16 cellular contexts compared by ENCODE assay signal in the genomic region with DNA sequence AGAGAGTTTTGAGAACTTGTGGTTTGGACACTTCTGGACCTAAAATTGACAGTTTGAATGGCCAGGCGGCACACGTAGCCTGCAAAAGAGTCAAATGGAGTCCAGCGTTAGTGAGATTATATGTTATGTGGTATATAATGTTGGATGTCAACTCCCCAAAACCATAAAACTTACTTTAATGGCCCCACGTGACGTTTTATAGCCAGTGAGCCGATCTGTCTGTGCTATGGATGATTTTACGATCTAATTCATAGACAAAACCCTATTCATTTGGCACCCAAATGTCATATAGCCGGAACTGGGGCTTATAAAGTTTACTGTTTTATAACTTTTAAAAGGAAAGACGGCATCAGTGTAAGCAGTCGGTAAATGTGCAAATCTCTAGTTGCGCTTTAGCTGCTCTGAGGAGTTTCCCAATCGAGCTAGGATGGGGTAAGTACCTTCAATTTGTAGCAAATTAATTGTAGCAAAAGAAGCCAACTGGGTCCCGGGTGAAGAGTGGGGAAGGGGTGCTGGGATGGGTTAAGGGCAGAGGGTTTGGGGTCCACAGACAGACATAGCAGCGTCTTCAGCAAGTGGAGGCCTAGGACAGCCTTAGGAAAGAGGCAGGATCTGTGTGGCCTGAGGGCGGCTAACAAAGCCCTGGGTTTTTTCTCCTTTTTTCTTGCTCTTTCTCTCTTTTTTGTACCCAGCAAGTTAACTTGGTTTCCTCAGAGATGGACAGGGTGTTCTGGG. TPM values are rescaled to one million over a fixed set of nuclear protein-coding genes. Genes with fewer than 3 reads are reported as not detected.
DNase-seq lines count a peak whose midpoint lies in the region; ATAC-seq and TF ChIP-seq lines count a peak whose summit lies in the region.
"Had no signal": no experiment of that assay in that cellular context is flagged by ENCODE, and none has a peak within 500 bp of the region (broad histone marks: within the 10 kb centered on the region; RNA-seq: fewer than 3 reads in every experiment).

No MANE protein-coding gene starts in this region.

- CTCF ChIA-PET in HEK293T (lab: Yijun Ruan, JAX) (interaction anchor here (0.5 to 2.4 kb wide), 4 partner anchors 39 to 458 kb away, joined by 3 to 13 read pairs (median 4); no protein-coding TSS in a partner anchor), MCF 10A (lab: Yijun Ruan, JAX) (interaction anchor here (0.6 to 6.7 kb wide), 15 partner anchors 9 to 477 kb away, joined by 3 to 190 read pairs (median 4); no protein-coding TSS in a partner anchor)

- peaks cover 3% of the 10 kb centered on the region for H3K36me3 ChIP-seq in kidney epithelial cell (ENCODE audit: control insufficient read depth, insufficient read depth, low read length)
- peaks cover 0 to 30% of the 10 kb centered on the region in 2 donors for H3K36me3 ChIP-seq in psoas muscle (ENCODE audit: insufficient read depth in 1 of 2, low read depth in 1 of 2)

- H3K4me3 Mint-ChIP-seq in MCF 10A (ENCODE audit: unreplicated experiment) (peak overlapping the region; percentile 100), CD14-positive monocyte (no peak overlapping the region)
- H3K4me3 Mint-ChIP-seq in activated T-cell treated with anti-CD3 and anti-CD28 coated beads, Interleukin-2, amount 50 U/mL, for 24 hours, result no peak overlapping the region
- H3K4me3 Mint-ChIP-seq: HFFc6 had no signal

- H3K36me3 Mint-ChIP-seq in MCF 10A (ENCODE audit: insufficient read depth, unreplicated experiment) (peaks cover 29% of the 10 kb centered on the region), CD14-positive monocyte (peaks cover 0 to 2% of the 10 kb centered on the region in 2 donors)
- H3K36me3 Mint-ChIP-seq in activated T-cell treated with anti-CD3 and anti-CD28 coated beads, Interleukin-2, amount 50 U/mL, for 24 hours (ENCODE audit: low read depth), result no peaks in the 10 kb centered on the region

- POLR2A ChIA-PET in HEK293T (lab: Yijun Ruan, JAX) (interaction anchor here (0.7 to 3.5 kb wide), 17 partner anchors 8 to 283 kb away, joined by 3 to 15 read pairs (median 4); a partner anchor contains a TSS), MCF 10A (lab: Yijun Ruan, JAX) (interaction anchor here (0.6 to 7.2 kb wide), 26 partner anchors 9 to 942 kb away, joined by 3 to 459 read pairs (median 10); a partner anchor contains a TSS)

- H3K4me1 ChIP-seq in psoas muscle, result peaks cover 18% of the 10 kb centered on the region

- intact Hi-C loops in MCF 10A (cut with micrococcal nuclease) (loop anchor here (5.0 kb wide), 3 partner anchors 473 to 938 kb away; a partner anchor contains a TSS), psoas muscle (cut with DNase I) (loop anchor here in 1 of 2 donors (5.0 to 10.0 kb wide), 2 partner anchors 283 to 745 kb away; no protein-coding TSS in a partner anchor), CD14-positive monocyte (cut with micrococcal nuclease) (loop anchor here in 1 of 2 donors (5.0 kb wide), 1 partner anchor 278 kb away; a partner anchor contains a TSS)

- H3K4me1 Mint-ChIP-seq in MCF 10A (ENCODE audit: insufficient read depth, unreplicated experiment), result peaks cover 45% of the 10 kb centered on the region
- H3K4me1 Mint-ChIP-seq in CD14-positive monocyte, result peaks cover 24% of the 10 kb centered on the region
- peaks cover 9% of the 10 kb centered on the region for H3K4me1 Mint-ChIP-seq in activated T-cell treated with anti-CD3 and anti-CD28 coated beads, Interleukin-2, amount 50 U/mL, for 24 hours (ENCODE audit: low read depth)

- H3K27me3 ChIP-seq in kidney epithelial cell (ENCODE audit: control insufficient read depth, insufficient read depth, low read length) (peaks cover 2% of the 10 kb centered on the region), psoas muscle (ENCODE audit: insufficient read depth in 3 of 3, low read length in 2 of 3) (no peaks in the 10 kb centered on the region)
- H3K27me3 ChIP-seq: tibial artery had no signal

- no peak for TF ChIP-seq CTCF in MCF 10A (IDR thresholded peaks at IDR 0.05; ENCODE audit: unreplicated experiment)
- TF ChIP-seq CTCF in kidney epithelial cell (IDR thresholded peaks at IDR 0.05; ENCODE audit: insufficient read depth, low read length, poor library complexity, severe bottlenecking), result no peak
- TF ChIP-seq CTCF in psoas muscle (IDR thresholded peaks at IDR 0.05), result no peak
- TF ChIP-seq CTCF in CD14-positive monocyte (IDR thresholded peaks at IDR 0.05), result no peak

- H3K4me3 ChIP-seq in kidney epithelial cell (ENCODE audit: low read depth, low read length), result peak overlapping the region; percentile 72
- no peak overlapping the region for H3K4me3 ChIP-seq in psoas muscle
- H3K4me3 ChIP-seq: tibial artery had no signal

- BruUV-seq in MCF 10A (replicated peaks; lab: Mats Ljungman, UMichigan), result TSS peak; percentile 63

- no peaks in the 10 kb centered on the region for H3K27me3 Mint-ChIP-seq in MCF 10A (ENCODE audit: insufficient read depth, unreplicated experiment)
- H3K27me3 Mint-ChIP-seq in CD14-positive monocyte (ENCODE audit: low read depth in 3 of 3), result peaks cover 26 to 50% (median 33%) of the 10 kb centered on the region in 3 donors
- peaks cover 68% of the 10 kb centered on the region for H3K27me3 Mint-ChIP-seq in activated T-cell treated with anti-CD3 and anti-CD28 coated beads, Interleukin-2, amount 50 U/mL, for 24 hours

- DNase-seq in HEK293T (ENCODE audit: extremely low spot score), result no peak
- DNase-seq in MCF 10A (ENCODE audit: unreplicated experiment), result peak; percentile 56
- no peak for DNase-seq in kidney epithelial cell (ENCODE audit: low read depth)
- DNase-seq in psoas muscle, result no peak
- no peak for DNase-seq in CD14-positive monocyte (ENCODE audit: low spot score)
- no peak for DNase-seq in activated T-cell treated with anti-CD3 and anti-CD28 coated beads, Interleukin-2, amount 50 U/mL, for 24 hours
- DNase-seq in stimulated activated naive CD4-positive, alpha-beta T cell treated with Interleukin-2 at 50 U/mL for 16 hours (lab: John Stamatoyannopoulos, UW), result no peak
- DNase-seq: activated CD4-positive, alpha-beta T cell treated with anti-CD3 and anti-CD28 coated beads for 4 hours; Calu3; effector CD4-positive, alpha-beta T cell; HFFc6; PC-3; T-helper 1 cell; tibial artery had no signal

- no peak for ATAC-seq in psoas muscle
- no peak for ATAC-seq in GM19023 (IDR thresholded peaks at IDR 0.05; ENCODE audit: unreplicated experiment)
- ATAC-seq: PC-3 had no signal

- H3K27ac Mint-ChIP-seq in MCF 10A (ENCODE audit: low read depth, unreplicated experiment) (peak overlapping the region; percentile 99), CD14-positive monocyte (no peak overlapping the region)
- no peak overlapping the region for H3K27ac Mint-ChIP-seq in activated T-cell treated with anti-CD3 and anti-CD28 coated beads, Interleukin-2, amount 50 U/mL, for 24 hours
- H3K27ac Mint-ChIP-seq: HFFc6 had no signal

- H3K9me3 Mint-ChIP-seq in MCF 10A (ENCODE audit: unreplicated experiment) (no peaks in the 10 kb centered on the region), CD14-positive monocyte (peaks cover 6 to 29% (median 19%) of the 10 kb centered on the region in 7 donors)
- H3K9me3 Mint-ChIP-seq in activated T-cell treated with anti-CD3 and anti-CD28 coated beads, Interleukin-2, amount 50 U/mL, for 24 hours, result no peaks in the 10 kb centered on the region
- H3K9me3 Mint-ChIP-seq: HFFc6 had no signal

- H3K27ac ChIP-seq in psoas muscle, result peak overlapping the region; percentile 19

- no peaks in the 10 kb centered on the region for H3K9me3 ChIP-seq in psoas muscle
- H3K9me3 ChIP-seq: tibial artery had no signal

- WGBS in psoas muscle, 3 donors, result 86 to 88% (median 87%) methylated on average over 15 of the region's 15 CpGs

TF ChIP-seq in HEK293T, 16 proteins besides CTCF, POLR2A, EP300 and RAD21 (continues in another document):
- TF ChIP-seq FOXM1 (IDR thresholded peaks at IDR 0.05; ENCODE audit: borderline replicate concordance) (peak; percentile 38; the same call in 1 of the 2 replicates), LEF1 (IDR thresholded peaks at IDR 0.05; ENCODE audit: borderline replicate concordance) (no peak), ZNF384 (IDR thresholded peaks at IDR 0.05) (no peak), BHLHE40 (IDR thresholded peaks at IDR 0.05; ENCODE audit: borderline replicate concordance) (peak; percentile 48; the same call in 1 of the 2 replicates), TARDBP (IDR thresholded peaks at IDR 0.05) (no peak), FOXK2 (IDR thresholded peaks at IDR 0.05) (no peak), SUZ12 (IDR thresholded peaks at IDR 0.05) (no peak), L3MBTL2 (conservative IDR thresholded peaks at IDR 0.05) (peak; percentile 41), NFRKB (IDR thresholded peaks at IDR 0.05) (no peak)
- TF ChIP-seq, protein P1, sequence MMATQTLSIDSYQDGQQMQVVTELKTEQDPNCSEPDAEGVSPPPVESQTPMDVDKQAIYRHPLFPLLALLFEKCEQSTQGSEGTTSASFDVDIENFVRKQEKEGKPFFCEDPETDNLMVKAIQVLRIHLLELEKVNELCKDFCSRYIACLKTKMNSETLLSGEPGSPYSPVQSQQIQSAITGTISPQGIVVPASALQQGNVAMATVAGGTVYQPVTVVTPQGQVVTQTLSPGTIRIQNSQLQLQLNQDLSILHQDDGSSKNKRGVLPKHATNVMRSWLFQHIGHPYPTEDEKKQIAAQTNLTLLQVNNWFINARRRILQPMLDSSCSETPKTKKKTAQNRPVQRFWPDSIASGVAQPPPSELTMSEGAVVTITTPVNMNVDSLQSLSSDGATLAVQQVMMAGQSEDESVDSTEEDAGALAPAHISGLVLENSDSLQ (IDR thresholded peaks at IDR 0.05), result peak; percentile 94

RNA-seq across cellular contexts. Expression of a gene that starts 3.2 kb away (rescaled TPM):
- total RNA-seq in MCF 10A (2022) (7.4 and 8.8 TPM in 2 replicates), kidney epithelial cell (18.8 and 19.1 TPM in 2 replicates), psoas muscle (10 to 100 TPM in 1 of 4 donors, 1 to 10 TPM in 3; 4.7 to 18.8 (median 8.1) TPM)
- polyA plus RNA-seq in psoas muscle (1 to 10 TPM; 2.6 to 7.6 (median 4.6) TPM), CD14-positive monocyte (1 to 10 TPM in 1 of 2 donors, under 1 TPM in 1; 0.85 to 1.8 TPM)
- total RNA-seq: astrocyte had no signal

RNA-seq across cellular contexts. Expression of a gene that starts 7.3 kb away (rescaled TPM):
- total RNA-seq in MCF 10A (2022) (0.96 and 2.0 TPM in 2 replicates), kidney epithelial cell (4.8 and 10.5 TPM in 2 replicates), psoas muscle (1 to 10 TPM; 2.5 to 3.7 (median 3.1) TPM)
- polyA plus RNA-seq in psoas muscle (1 to 10 TPM in 2 of 3 donors, under 1 TPM in 1; 0.64 to 3.2 (median 1.5) TPM), CD14-positive monocyte (not detected)
- total RNA-seq: astrocyte had no signal

RNA-seq across cellular contexts. Expression of a gene that starts 9.7 kb away (rescaled TPM):
- total RNA-seq in MCF 10A (2022) (2.6 and 3.7 TPM in 2 replicates), kidney epithelial cell (4.5 and 7.4 TPM in 2 replicates), psoas muscle (10 to 100 TPM in 2 of 4 donors, 1 to 10 TPM in 2; 7.2 to 11.5 (median 9.1) TPM)
- polyA plus RNA-seq in psoas muscle (10 to 100 TPM in 2 of 3 donors, 1 to 10 TPM in 1; 6.8 to 20.8 (median 12.5) TPM), CD14-positive monocyte (not detected)
- total RNA-seq: astrocyte had no signal

RNA-seq across cellular contexts. Expression of a gene that starts 12.1 kb away (rescaled TPM):
- 8.2 and 14.0 TPM in 2 replicates for total RNA-seq in MCF 10A (2022)
- total RNA-seq in kidney epithelial cell, result 17.3 and 26.4 TPM in 2 replicates
- total RNA-seq in psoas muscle, result 1 to 10 TPM; 3.3 to 5.6 (median 4.2) TPM
- polyA plus RNA-seq in psoas muscle, result 1 to 10 TPM in 1 of 3 donors, under 1 TPM in 2; 0.65 to 2.6 (median 0.97) TPM
- not detected for polyA plus RNA-seq in CD14-positive monocyte
- total RNA-seq: astrocyte had no signal

RNA-seq across cellular contexts. Expression of a gene that starts 16.2 kb away (rescaled TPM):
- total RNA-seq in MCF 10A (2022) (0.29 and 0.44 TPM in 2 replicates), kidney epithelial cell (28.8 and 34.2 TPM in 2 replicates), psoas muscle (1 to 10 TPM; 4.7 to 8.4 (median 6.7) TPM)
- polyA plus RNA-seq in psoas muscle (10 to 100 TPM in 1 of 3 donors, 1 to 10 TPM in 2; 2.9 to 10.2 (median 6.2) TPM), CD14-positive monocyte (not detected)
- total RNA-seq: astrocyte, Calu3 had no signal
